8 cellular contexts compared by ENCODE assay signal in genomic region chr12:15789215-15790171, GRCh38.
A peak's percentile ranks its signal among the peaks of the same experiment; 100 is the strongest.
DNase-seq lines count a peak whose midpoint lies in the region; ATAC-seq and TF ChIP-seq lines count a peak whose summit lies in the region.

EPS8 (minus strand) TSS chr12:15789388; CDS start chr12:15682951, 106,437 bp downstream.

- TF ChIP-seq CTCF in AG04449 (IDR thresholded peaks at IDR 0.05; ENCODE audit: insufficient read depth, low read length, missing control alignments) = no peak

- POLR2A ChIA-PET in AG04449 (lab: Yijun Ruan, JAX) = interaction anchor here (0.6 to 2.2 kb wide), 11 partner anchors 9 to 126 kb away, joined by 3 to 11 read pairs (median 4); no protein-coding TSS in a partner anchor

- ATAC-seq in GM18907 (IDR thresholded peaks at IDR 0.05; ENCODE audit: unreplicated experiment) (peak; percentile 91), HG03135 (IDR thresholded peaks at IDR 0.05; ENCODE audit: unreplicated experiment) (peak; percentile 91)

- CTCF ChIA-PET in AG04449 (lab: Yijun Ruan, JAX) = interaction anchor here (0.5 to 1.6 kb wide), 12 partner anchors 18 to 203 kb away, joined by 3 to 4 read pairs (median 3); no protein-coding TSS in a partner anchor

- DNase-seq in AG04449 (ENCODE audit: low read depth, low spot score) (no peak), NCI-H2196 treated with DMSO at 0.1 percent for 48 hours (lab: John Stamatoyannopoulos, UW; ENCODE audit: unreplicated experiment) (peak; percentile 53), iris pigment epithelial cell (ENCODE audit: low read depth) (peak; percentile 94)
- peak; percentile 56 to 75 (median 72) for DNase-seq in activated CD4-positive, CD25-positive, alpha-beta regulatory T cell (lab: John Stamatoyannopoulos, UW)
- DNase-seq in central memory CD4-positive, alpha-beta T cell = peak; percentile 88
- peak; percentile 69 to 80 for DNase-seq in stimulated activated CD4-positive, alpha-beta T cell treated with anti-CD3 and anti-CD28 coated beads, Interleukin-12 subunit alpha, Interleukin-12 subunit beta, amount 100 ng/mL, for 24 hours (ENCODE audit: low read depth in 2 of 2)

- H3K4me3 ChIP-seq in AG04449 (ENCODE audit: low read depth, low read length) = peak within 1 kb of the TSS; percentile 81
